Comparison of ENCODE assay signal across 1 cellular context in genomic region chr19:15374796-15375440, GRCh38.
TF ChIP-seq lines count a peak whose summit lies in the region.

No MANE protein-coding gene starts in this region.

TF ChIP-seq in GM12878, 131 proteins besides CTCF, POLR2A, EP300 and RAD21:
- TF ChIP-seq ZSCAN29 (IDR thresholded peaks at IDR 0.05) (no peak), JUND (IDR thresholded peaks at IDR 0.05; ENCODE audit: low read depth, low read length) (no peak), SRF (IDR thresholded peaks at IDR 0.05; ENCODE audit: low read depth in 2 of 2, low read length in 2 of 2) (no peak), EED (IDR thresholded peaks at IDR 0.05; ENCODE audit: low read depth) (no peak), SREBF1 (IDR thresholded peaks at IDR 0.05; ENCODE audit: low read length) (no peak), MXI1 (IDR thresholded peaks at IDR 0.05; ENCODE audit: low read depth, low read length) (no peak), TCF3 (IDR thresholded peaks at IDR 0.05; ENCODE audit: borderline replicate concordance, insufficient read depth, low read depth, low read length) (no peak), PAX8 (IDR thresholded peaks at IDR 0.05) (no peak), CBX3 (IDR thresholded peaks at IDR 0.05; ENCODE audit: borderline replicate concordance, low read depth) (no peak), SUPT20H (IDR thresholded peaks at IDR 0.05; ENCODE audit: borderline replicate concordance, control insufficient read depth, low read depth, low read length) (no peak), E4F1 (IDR thresholded peaks at IDR 0.05; ENCODE audit: borderline replicate concordance, partially characterized antibody) (no peak), BACH1 (IDR thresholded peaks at IDR 0.05; ENCODE audit: borderline replicate concordance) (no peak)
- TF ChIP-seq, protein P1, sequence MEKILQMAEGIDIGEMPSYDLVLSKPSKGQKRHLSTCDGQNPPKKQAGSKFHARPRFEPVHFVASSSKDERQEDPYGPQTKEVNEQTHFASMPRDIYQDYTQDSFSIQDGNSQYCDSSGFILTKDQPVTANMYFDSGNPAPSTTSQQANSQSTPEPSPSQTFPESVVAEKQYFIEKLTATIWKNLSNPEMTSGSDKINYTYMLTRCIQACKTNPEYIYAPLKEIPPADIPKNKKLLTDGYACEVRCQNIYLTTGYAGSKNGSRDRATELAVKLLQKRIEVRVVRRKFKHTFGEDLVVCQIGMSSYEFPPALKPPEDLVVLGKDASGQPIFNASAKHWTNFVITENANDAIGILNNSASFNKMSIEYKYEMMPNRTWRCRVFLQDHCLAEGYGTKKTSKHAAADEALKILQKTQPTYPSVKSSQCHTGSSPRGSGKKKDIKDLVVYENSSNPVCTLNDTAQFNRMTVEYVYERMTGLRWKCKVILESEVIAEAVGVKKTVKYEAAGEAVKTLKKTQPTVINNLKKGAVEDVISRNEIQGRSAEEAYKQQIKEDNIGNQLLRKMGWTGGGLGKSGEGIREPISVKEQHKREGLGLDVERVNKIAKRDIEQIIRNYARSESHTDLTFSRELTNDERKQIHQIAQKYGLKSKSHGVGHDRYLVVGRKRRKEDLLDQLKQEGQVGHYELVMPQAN (conservative IDR thresholded peaks at IDR 0.05), result no peak
- TF ChIP-seq, protein P2, sequence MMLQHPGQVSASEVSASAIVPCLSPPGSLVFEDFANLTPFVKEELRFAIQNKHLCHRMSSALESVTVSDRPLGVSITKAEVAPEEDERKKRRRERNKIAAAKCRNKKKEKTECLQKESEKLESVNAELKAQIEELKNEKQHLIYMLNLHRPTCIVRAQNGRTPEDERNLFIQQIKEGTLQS (IDR thresholded peaks at IDR 0.05; ENCODE audit: borderline replicate concordance, extremely low read depth, low read depth, low read length), result no peak
